8 cellular contexts compared by ENCODE assay signal in the genomic region with DNA sequence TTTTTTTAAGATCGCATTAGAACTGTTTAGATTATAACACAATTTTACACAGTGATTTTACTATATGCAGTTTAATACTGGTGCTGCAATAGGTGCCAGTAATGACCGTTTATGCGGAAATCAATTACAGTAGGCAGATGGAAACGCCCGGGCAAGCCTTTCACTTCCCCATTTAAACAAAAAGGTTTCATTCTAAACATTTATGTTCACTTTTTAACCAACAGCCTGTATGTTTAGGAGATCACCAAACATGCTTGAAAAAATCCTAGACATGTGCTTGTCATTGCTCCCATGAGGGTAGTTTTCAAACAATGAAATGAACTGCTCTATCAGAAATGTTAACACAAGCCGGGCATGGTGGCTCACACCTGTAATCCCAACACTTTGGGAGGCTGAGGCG. TPM values are rescaled to one million over a fixed set of nuclear protein-coding genes. Genes with fewer than 3 reads are reported as not detected.
A peak's percentile ranks its signal among the peaks of the same experiment; 100 is the strongest.
DNase-seq lines count a peak whose midpoint lies in the region; ATAC-seq and TF ChIP-seq lines count a peak whose summit lies in the region.

No MANE protein-coding gene starts in this region.

- TF ChIP-seq POLR2A in IMR-90 (IDR thresholded peaks at IDR 0.05; ENCODE audit: low read depth, low read length), result no peak

- H3K9me3 Mint-ChIP-seq in activated naive CD8-positive, alpha-beta T cell treated with anti-CD3 and anti-CD28 coated beads, Interleukin-2, amount 50 U/mL, for 24 hours, result no peaks in the 10 kb centered on the region
- no peaks in the 10 kb centered on the region for H3K9me3 Mint-ChIP-seq in nephron

- no peak overlapping the region for H2AK9ac ChIP-seq in IMR-90 (replicated peaks; ENCODE audit: low read depth, low read length, poor library complexity)

- peak overlapping the region; percentile 94 for H3K4me3 Mint-ChIP-seq in activated naive CD8-positive, alpha-beta T cell treated with anti-CD3 and anti-CD28 coated beads, Interleukin-2, amount 50 U/mL, for 24 hours
- peak overlapping the region; percentile 55 to 80 (median 66) for H3K4me3 Mint-ChIP-seq in nephron

- DNase-seq in GM12864 (ENCODE audit: low read depth) (peak; percentile 52), IMR-90 (no peak), NCI-H345 (lab: John Stamatoyannopoulos, UW) (no peak)
- no peak for DNase-seq in activated naive CD8-positive, alpha-beta T cell treated with anti-CD3 and anti-CD28 coated beads, Interleukin-2, amount 50 U/mL, for 24 hours

- H3K9me1 ChIP-seq in IMR-90 (ENCODE audit: insufficient read depth, low read length), result peaks cover 3% of the 10 kb centered on the region

- H2BK20ac ChIP-seq in IMR-90 (ENCODE audit: low read depth, low read length), result no peak overlapping the region

- H2AK5ac ChIP-seq in IMR-90 (ENCODE audit: low read depth, low read length), result no peak overlapping the region

- H3K4me2 ChIP-seq in IMR-90 (ENCODE audit: low read depth, low read length), result no peak overlapping the region

- peaks cover 5% of the 10 kb centered on the region for H3K4me1 ChIP-seq in IMR-90 (ENCODE audit: control insufficient read depth, insufficient read depth, low read length)

- no peak for ATAC-seq in IMR-90 (ENCODE audit: low read depth)
- ATAC-seq in activated naive CD8-positive, alpha-beta T cell treated with anti-CD3 and anti-CD28 coated beads, Interleukin-2, amount 50 U/mL, for 24 hours, result no peak
- no peak for ATAC-seq in GM19351 (IDR thresholded peaks at IDR 0.05; ENCODE audit: unreplicated experiment)
- ATAC-seq in HG02623 (IDR thresholded peaks at IDR 0.05; ENCODE audit: unreplicated experiment), result no peak
- ATAC-seq in GM18511 (IDR thresholded peaks at IDR 0.05; ENCODE audit: unreplicated experiment), result no peak

- no peaks in the 10 kb centered on the region for H3K9me3 ChIP-seq in IMR-90 (ENCODE audit: control insufficient read depth, insufficient read depth, low read length)

- H3K36me3 ChIP-seq in IMR-90 (ENCODE audit: control insufficient read depth, insufficient read depth, low read length), result peaks cover 6% of the 10 kb centered on the region

- no peak overlapping the region for H3K9ac ChIP-seq in IMR-90 (ENCODE audit: low read depth, low read length)

- peaks cover 47% of the 10 kb centered on the region for H4K20me1 ChIP-seq in IMR-90 (ENCODE audit: insufficient read depth, low read length)

- H3K79me1 ChIP-seq in IMR-90 (ENCODE audit: low read depth in 1 of 2, low read length in 2 of 2), result peaks cover 0 to 17% of the 10 kb centered on the region in 2 experiments; a peak in 3 of 4 replicates

- no peak overlapping the region for H4K91ac ChIP-seq in IMR-90 (ENCODE audit: insufficient read depth, low read depth, low read length)

- no peaks in the 10 kb centered on the region for H3K27me3 Mint-ChIP-seq in activated naive CD8-positive, alpha-beta T cell treated with anti-CD3 and anti-CD28 coated beads, Interleukin-2, amount 50 U/mL, for 24 hours
- H3K27me3 Mint-ChIP-seq in nephron (ENCODE audit: low read depth), result no peaks in the 10 kb centered on the region

- TF ChIP-seq CTCF in GM12864 (IDR thresholded peaks at IDR 0.05; ENCODE audit: low read depth, low read length, missing control alignments), result no peak
- TF ChIP-seq CTCF in IMR-90 (conservative IDR thresholded peaks at IDR 0.05; ENCODE audit: low read depth, low read length), result no peak
- TF ChIP-seq CTCF in nephron (IDR thresholded peaks at IDR 0.05; ENCODE audit: unreplicated experiment in 3 of 3), result no peak

- intact Hi-C loops in IMR-90 (cut with micrococcal nuclease), result loop anchor here (10.0 kb wide), 1 partner anchor 788 kb away; a partner anchor contains a TSS

- CTCF ChIA-PET in IMR-90 (lab: Yijun Ruan, JAX), result interaction anchor here (0.6 kb wide), 1 partner anchor 35 kb away, joined by 3 read pairs; no protein-coding TSS in a partner anchor

- no CpG with 5 or more reads among the region's 7 CpGs for WGBS in IMR-90 (ENCODE audit: extremely low coverage in 2 of 2, insufficient read length in 1 of 2), 2 experiments

- TSS peak; percentile 7 for BruUV-seq in IMR-90 (replicated peaks; lab: Mats Ljungman, UMichigan)

- no peak overlapping the region for H3K14ac ChIP-seq in IMR-90 (replicated peaks; ENCODE audit: low read depth, low read length)

- no peak overlapping the region for H3K27ac ChIP-seq in IMR-90 (ENCODE audit: insufficient read depth, low read length)

- POLR2A ChIA-PET in IMR-90 (lab: Charles Lee; ENCODE audit: unreplicated experiment), result no interaction called here

- H2BK5ac ChIP-seq in IMR-90 (ENCODE audit: low read depth, low read length, poor library complexity, severe bottlenecking), result no peak overlapping the region

- H3K18ac ChIP-seq in IMR-90 (ENCODE audit: low read depth, low read length), result no peak overlapping the region

- H3K27ac Mint-ChIP-seq in activated naive CD8-positive, alpha-beta T cell treated with anti-CD3 and anti-CD28 coated beads, Interleukin-2, amount 50 U/mL, for 24 hours, result peak overlapping the region; percentile 3
- no peak overlapping the region for H3K27ac Mint-ChIP-seq in nephron

- no peak overlapping the region for H4K5ac ChIP-seq in IMR-90 (ENCODE audit: low read depth, low read length)

- no peak overlapping the region for H4K8ac ChIP-seq in IMR-90 (ENCODE audit: low read depth in 2 of 2, low read length in 2 of 2)

- no peak overlapping the region for H2BK15ac ChIP-seq in IMR-90 (ENCODE audit: low read depth, low read length)

- peaks cover 57% of the 10 kb centered on the region for H3K4me1 Mint-ChIP-seq in activated naive CD8-positive, alpha-beta T cell treated with anti-CD3 and anti-CD28 coated beads, Interleukin-2, amount 50 U/mL, for 24 hours
- peaks cover 24% of the 10 kb centered on the region for H3K4me1 Mint-ChIP-seq in nephron

- dilution Hi-C loops in IMR-90 (cut with HindIII; ENCODE audit: low sequenced_read_pairs, unreplicated experiment), result no loop called here

- H3K23ac ChIP-seq in IMR-90 (ENCODE audit: low read depth, low read length), result 0 out of 2 replicates have a peak overlapping the region, but pooled peaks have one; percentile 8

- no peaks in the 10 kb centered on the region for H3K27me3 ChIP-seq in IMR-90 (ENCODE audit: control insufficient read depth, insufficient read depth, low read length)

- no peak overlapping the region for H3K4ac ChIP-seq in IMR-90 (ENCODE audit: low read depth, low read length)

- no peak overlapping the region for H2AFZ ChIP-seq in IMR-90 (replicated peaks; ENCODE audit: low read length, poor library complexity)

- peak overlapping the region; percentile 17 for H3K4me3 ChIP-seq in GM12864 (ENCODE audit: low read depth, low read length)
- no peak overlapping the region for H3K4me3 ChIP-seq in IMR-90 (ENCODE audit: insufficient read depth, low read depth, low read length)

- in situ Hi-C loops in IMR-90 (cut with MboI; ENCODE audit: low sequenced_read_pairs), result loop anchor here (25.0 kb wide), 1 partner anchor 751 kb away; no protein-coding TSS in a partner anchor

- no peak overlapping the region for H2BK120ac ChIP-seq in IMR-90 (ENCODE audit: low read depth, low read length)

- peaks cover 34% of the 10 kb centered on the region for H3K36me3 Mint-ChIP-seq in activated naive CD8-positive, alpha-beta T cell treated with anti-CD3 and anti-CD28 coated beads, Interleukin-2, amount 50 U/mL, for 24 hours (ENCODE audit: low read depth)
- H3K36me3 Mint-ChIP-seq in nephron (ENCODE audit: low read depth), result peaks cover 37% of the 10 kb centered on the region

- no peak overlapping the region for H3K56ac ChIP-seq in IMR-90 (ENCODE audit: extremely low read depth, insufficient read depth, low read length)

- no peak for TF ChIP-seq RAD21 in IMR-90 (IDR thresholded peaks at IDR 0.05; ENCODE audit: low read length)

TF ChIP-seq in IMR-90, 13 proteins besides CTCF, POLR2A, EP300 and RAD21:
- TF ChIP-seq, protein P1, sequence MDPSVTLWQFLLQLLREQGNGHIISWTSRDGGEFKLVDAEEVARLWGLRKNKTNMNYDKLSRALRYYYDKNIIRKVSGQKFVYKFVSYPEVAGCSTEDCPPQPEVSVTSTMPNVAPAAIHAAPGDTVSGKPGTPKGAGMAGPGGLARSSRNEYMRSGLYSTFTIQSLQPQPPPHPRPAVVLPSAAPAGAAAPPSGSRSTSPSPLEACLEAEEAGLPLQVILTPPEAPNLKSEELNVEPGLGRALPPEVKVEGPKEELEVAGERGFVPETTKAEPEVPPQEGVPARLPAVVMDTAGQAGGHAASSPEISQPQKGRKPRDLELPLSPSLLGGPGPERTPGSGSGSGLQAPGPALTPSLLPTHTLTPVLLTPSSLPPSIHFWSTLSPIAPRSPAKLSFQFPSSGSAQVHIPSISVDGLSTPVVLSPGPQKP (IDR thresholded peaks at IDR 0.05; ENCODE audit: borderline replicate concordance, low read depth, low read length), result no peak
- TF ChIP-seq CEBPB (IDR thresholded peaks at IDR 0.05; ENCODE audit: low read depth, low read length) (no peak), RCOR1 (IDR thresholded peaks at IDR 0.05; ENCODE audit: insufficient replicate concordance, low read length) (no peak), CHD1 (IDR thresholded peaks at IDR 0.05; ENCODE audit: low read depth, low read length) (no peak), MAFK (IDR thresholded peaks at IDR 0.05; ENCODE audit: low read depth, low read length) (no peak), NFE2L2 (IDR thresholded peaks at IDR 0.05; ENCODE audit: low read depth, low read length) (no peak), RFX5 (IDR thresholded peaks at IDR 0.05; ENCODE audit: low read depth, low read length) (no peak), BHLHE40 (IDR thresholded peaks at IDR 0.05; ENCODE audit: low read depth, low read length) (no peak)
- TF ChIP-seq, protein P2, sequence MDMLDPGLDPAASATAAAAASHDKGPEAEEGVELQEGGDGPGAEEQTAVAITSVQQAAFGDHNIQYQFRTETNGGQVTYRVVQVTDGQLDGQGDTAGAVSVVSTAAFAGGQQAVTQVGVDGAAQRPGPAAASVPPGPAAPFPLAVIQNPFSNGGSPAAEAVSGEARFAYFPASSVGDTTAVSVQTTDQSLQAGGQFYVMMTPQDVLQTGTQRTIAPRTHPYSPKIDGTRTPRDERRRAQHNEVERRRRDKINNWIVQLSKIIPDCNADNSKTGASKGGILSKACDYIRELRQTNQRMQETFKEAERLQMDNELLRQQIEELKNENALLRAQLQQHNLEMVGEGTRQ (IDR thresholded peaks at IDR 0.05; ENCODE audit: low read depth, low read length), result no peak
TF ChIP-seq in IMR-90: peak in this region for 0.

RNA-seq across cellular contexts. Expression of a gene that starts 2.7 kb away (rescaled TPM):
- 47.3 and 108 TPM in 2 replicates for total RNA-seq in IMR-90 (2012; rRNA removed)
- polyA plus RNA-seq in IMR-90 (2012; rRNA removed), result 36.9 and 42.2 TPM in 2 replicates
- polyA plus RNA-seq in IMR-90 (2012; cell fraction: cytosol; rRNA removed), result 35.8 and 45.0 TPM in 2 replicates
- 18.1 and 25.5 TPM in 2 replicates for polyA plus RNA-seq in IMR-90 (2012; cell fraction: nucleus; rRNA removed; ENCODE audit: low replicate concordance)

RNA-seq across cellular contexts. Expression of a gene that starts 29.1 kb away (rescaled TPM):
- 10.2 and 23.6 TPM in 2 replicates for total RNA-seq in IMR-90 (2012; rRNA removed)
- polyA plus RNA-seq in IMR-90 (2012; rRNA removed), result 23.4 and 29.9 TPM in 2 replicates
- 88.2 and 185 TPM in 2 replicates for polyA plus RNA-seq in IMR-90 (2012; cell fraction: cytosol; rRNA removed)
- 39.0 and 50.0 TPM in 2 replicates for polyA plus RNA-seq in IMR-90 (2012; cell fraction: nucleus; rRNA removed; ENCODE audit: low replicate concordance)
